In genomic region chr6:139409026-139409425, GRCh38 we compare ENCODE assay signal across 13 cellular contexts.
A peak's percentile ranks its signal among the peaks of the same experiment; 100 is the strongest.
DNase-seq lines count a peak whose midpoint lies in the region; ATAC-seq and TF ChIP-seq lines count a peak whose summit lies in the region.
"Had no signal": no experiment of that assay in that cellular context is flagged by ENCODE, and none has a peak within 500 bp of the region (broad histone marks: within the 10 kb centered on the region; RNA-seq: fewer than 3 reads in every experiment).

No MANE protein-coding gene starts in this region.

- H3K27ac ChIP-seq in epithelial cell of prostate: peak overlapping the region; percentile 78
- H3K27ac ChIP-seq: ovary, VCaP had no signal

- ATAC-seq in GM19397 (IDR thresholded peaks at IDR 0.05; ENCODE audit: unreplicated experiment): no peak

- DNase-seq in AG09309 (ENCODE audit: low read depth): peak; percentile 62
- DNase-seq in NCI-H226: peak; percentile 84
- peak; percentile 24 for DNase-seq in epithelial cell of prostate (ENCODE audit: low read depth, low spot score)
- DNase-seq in non-pigmented ciliary epithelial cell (ENCODE audit: low read depth): peak; percentile 79
- DNase-seq in NCI-H82 (lab: John Stamatoyannopoulos, UW): no peak
- no peak for DNase-seq in NCI-H2107 treated with DMSO at 0.1 percent for 48 hours (lab: John Stamatoyannopoulos, UW; ENCODE audit: unreplicated experiment)
- no peak for DNase-seq in activated T-cell treated with anti-CD3 and anti-CD28 coated beads for 4 hours
- DNase-seq: activated naive CD4-positive, alpha-beta T cell treated with anti-CD3 and anti-CD28 coated beads for 36 hours; C1 segment of cervical spinal cord; NCI-H1092; ovary had no signal

- no peak overlapping the region for H3K4me3 ChIP-seq in AG09309 (ENCODE audit: control insufficient read depth, low read depth, low read length)
- H3K4me3 ChIP-seq: ovary had no signal

- TF ChIP-seq CTCF in AG09309 (IDR thresholded peaks at IDR 0.05; ENCODE audit: control insufficient read depth, insufficient read depth, low read depth, low read length, missing control alignments): no peak

Comparison
In these comparisons a context has a peak if more than half of its experiments do, and no peak if none do; other contexts are left out.
1. DNase-seq: peak in AG09309 (single experiment), NCI-H226 (single experiment), epithelial cell of prostate (single experiment) and non-pigmented ciliary epithelial cell (single experiment); none in NCI-H82 (single experiment), NCI-H2107 treated with DMSO at 0.1 percent for 48 hours (single experiment) and activated T-cell treated with anti-CD3 and anti-CD28 coated beads for 4 hours (single experiment).